28 cellular contexts compared by ENCODE assay signal in the genomic region with DNA sequence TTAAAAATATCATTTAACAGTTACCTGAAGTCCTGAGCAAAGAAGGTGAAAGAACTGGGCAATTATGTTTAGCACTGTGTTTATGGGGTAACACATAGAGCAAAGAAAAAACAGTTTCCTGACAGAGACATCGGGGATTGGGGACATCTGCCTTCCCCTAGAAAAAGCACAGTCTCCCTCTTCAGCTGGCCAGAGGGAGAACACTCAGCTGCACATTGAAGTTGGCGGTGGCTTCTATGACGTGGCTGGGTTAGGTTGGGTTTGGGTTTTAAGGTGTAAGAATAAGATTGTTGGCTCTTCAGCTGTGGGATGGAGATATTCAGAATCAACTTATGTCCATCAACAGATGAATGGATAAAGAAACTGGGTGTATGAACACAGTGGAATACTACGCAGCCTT.
"Had no signal": no experiment of that assay in that cellular context is flagged by ENCODE, and none has a peak within 500 bp of the region (broad histone marks: within the 10 kb centered on the region; RNA-seq: fewer than 3 reads in every experiment).

No MANE protein-coding gene starts in this region.

- H3K36me3 Mint-ChIP-seq: stimulated activated effector memory CD8-positive, alpha-beta T cell treated with anti-CD3 and anti-CD28 coated beads, Interleukin-12 subunit alpha, Interleukin-12 subunit beta, amount 100 ng/mL, for 72 hours; stimulated activated memory B cell treated with anti-CD40 and anti-IgM and Interleukin-4, amounts not matched to agents 10 μg/mL and 1 μg/mL and 100 μg/mL, for 72 hours had no signal

- H3K9me3 Mint-ChIP-seq: stimulated activated effector memory CD8-positive, alpha-beta T cell treated with anti-CD3 and anti-CD28 coated beads, Interleukin-12 subunit alpha, Interleukin-12 subunit beta, amount 100 ng/mL, for 72 hours had no signal

- H3K27ac Mint-ChIP-seq: stimulated activated effector memory CD8-positive, alpha-beta T cell treated with anti-CD3 and anti-CD28 coated beads, Interleukin-12 subunit alpha, Interleukin-12 subunit beta, amount 100 ng/mL, for 72 hours; stimulated activated memory B cell treated with anti-CD40 and anti-IgM and Interleukin-4, amounts not matched to agents 10 μg/mL and 1 μg/mL and 100 μg/mL, for 72 hours; stimulated activated naive B cell treated with anti-CD40 and anti-IgM and Interleukin-4, amounts not matched to agents 10 μg/mL and 1 μg/mL and 100 μg/mL, for 72 hours; stimulated activated naive CD8-positive, alpha-beta T cell treated with anti-CD3 and anti-CD28 coated beads, Interleukin-15, Interleukin-2, amounts not matched to agents 100 ng/mL and 50 ng/mL, for 24 hours; type B pancreatic cell had no signal

- H3K27me3 ChIP-seq: stomach, suprapubic skin, testis, tibial artery, tibial nerve, transverse colon, upper lobe of left lung, upper lobe of right lung, uterus, vagina had no signal

- DNase-seq: stimulated activated CD4-positive, alpha-beta T cell treated with anti-CD3 and anti-CD28 coated beads, Interleukin-2, amount 100 ng/mL, for 48 hours; stimulated activated CD4-positive, alpha-beta T cell treated with anti-CD3 and anti-CD28 coated beads, Interleukin-4, amount 100 ng/mL, for 1 hour; stimulated activated CD4-positive, alpha-beta T cell treated with anti-CD3 and anti-CD28 coated beads, Interleukin-4, amount 100 ng/mL, for 24 hours; stimulated activated CD4-positive, alpha-beta T cell treated with anti-CD3 and anti-CD28 coated beads, Interleukin-4, amount 100 ng/mL, for 4 hours; stimulated activated CD8-positive, alpha-beta memory T cell treated with anti-CD3 and anti-CD28 coated beads, Interleukin-4, amount 100 ng/mL, for 48 hours; stimulated activated naive B cell treated with anti-CD40 and anti-IgM and Interleukin-4, amounts not matched to agents 10 μg/mL and 1 μg/mL and 100 μg/mL, for 72 hours; stimulated activated naive CD4-positive, alpha-beta T cell; stimulated activated naive CD4-positive, alpha-beta T cell treated with Interleukin-2 at 50 U/mL for 16 hours; stimulated activated naive CD8-positive, alpha-beta T cell treated with anti-CD3 and anti-CD28 coated beads, Interleukin-15, amount 100 ng/mL, for 72 hours; stimulated activated naive CD8-positive, alpha-beta T cell treated with anti-CD3 and anti-CD28 coated beads, Interleukin-15, Interleukin-2, amounts not matched to agents 100 U/mL and 50 U/mL, for 24 hours; stomach; substantia nigra; testis; tibial artery; transverse colon; trophoblast cell; upper lobe of left lung; upper lobe of right lung; uterus had no signal

- FAIRE-seq: urothelium cell line had no signal

- H3K27me3 Mint-ChIP-seq: stimulated activated memory B cell treated with anti-CD40 and anti-IgM and Interleukin-4, amounts not matched to agents 10 μg/mL and 1 μg/mL and 100 μg/mL, for 72 hours; stimulated activated naive B cell treated with anti-CD40 and anti-IgM and Interleukin-4, amounts not matched to agents 10 μg/mL and 1 μg/mL and 100 μg/mL, for 72 hours; type B pancreatic cell had no signal

- ATAC-seq: stimulated activated effector memory CD8-positive, alpha-beta T cell treated with anti-CD3 and anti-CD28 coated beads, Interleukin-12 subunit alpha, Interleukin-12 subunit beta, amount 100 ng/mL, for 72 hours; stimulated activated memory B cell treated with anti-CD40 and anti-IgM and Interleukin-4, amounts not matched to agents 10 μg/mL and 1 μg/mL and 100 μg/mL, for 72 hours; stimulated activated naive B cell treated with anti-CD40 and anti-IgM and Interleukin-4, amounts not matched to agents 10 μg/mL and 1 μg/mL and 100 μg/mL, for 72 hours; stimulated activated naive CD8-positive, alpha-beta T cell treated with anti-CD3 and anti-CD28 coated beads, Interleukin-15, amount 100 ng/mL, for 72 hours; stimulated activated naive CD8-positive, alpha-beta T cell treated with anti-CD3 and anti-CD28 coated beads, Interleukin-15, Interleukin-2, amounts not matched to agents 100 U/mL and 50 U/mL, for 24 hours; upper lobe of right lung had no signal

- H3K4me3 Mint-ChIP-seq: stimulated activated effector memory CD8-positive, alpha-beta T cell treated with anti-CD3 and anti-CD28 coated beads, Interleukin-12 subunit alpha, Interleukin-12 subunit beta, amount 100 ng/mL, for 72 hours; stimulated activated memory B cell treated with anti-CD40 and anti-IgM and Interleukin-4, amounts not matched to agents 10 μg/mL and 1 μg/mL and 100 μg/mL, for 72 hours; stimulated activated naive B cell treated with anti-CD40 and anti-IgM and Interleukin-4, amounts not matched to agents 10 μg/mL and 1 μg/mL and 100 μg/mL, for 72 hours; stimulated activated naive CD8-positive, alpha-beta T cell treated with anti-CD3 and anti-CD28 coated beads, Interleukin-15, amount 100 ng/mL, for 72 hours; stimulated activated naive CD8-positive, alpha-beta T cell treated with anti-CD3 and anti-CD28 coated beads, Interleukin-15, Interleukin-2, amounts not matched to agents 100 ng/mL and 50 ng/mL, for 24 hours; type B pancreatic cell had no signal

- H3K9me3 ChIP-seq: stomach, suprapubic skin, testis, thoracic aorta, tibial artery, tibial nerve, transverse colon, upper lobe of left lung, upper lobe of right lung, uterus, vagina had no signal

- H3K4me3 ChIP-seq: stomach, suprapubic skin, testis, thoracic aorta, tibial artery, tibial nerve, transverse colon, upper lobe of left lung, upper lobe of right lung, uterus, vagina had no signal

- H3K4me1 ChIP-seq: testis, uterus, vagina had no signal

- H3K4me1 Mint-ChIP-seq: stimulated activated effector memory CD8-positive, alpha-beta T cell treated with anti-CD3 and anti-CD28 coated beads, Interleukin-12 subunit alpha, Interleukin-12 subunit beta, amount 100 ng/mL, for 72 hours; stimulated activated memory B cell treated with anti-CD40 and anti-IgM and Interleukin-4, amounts not matched to agents 10 μg/mL and 1 μg/mL and 100 μg/mL, for 72 hours; stimulated activated naive B cell treated with anti-CD40 and anti-IgM and Interleukin-4, amounts not matched to agents 10 μg/mL and 1 μg/mL and 100 μg/mL, for 72 hours; stimulated activated naive CD8-positive, alpha-beta T cell treated with anti-CD3 and anti-CD28 coated beads, Interleukin-15, amount 100 ng/mL, for 72 hours had no signal

- H3K36me3 ChIP-seq: stomach, suprapubic skin, thoracic aorta, tibial artery, tibial nerve, transverse colon, upper lobe of left lung, upper lobe of right lung, uterus, vagina had no signal

- H3K27ac ChIP-seq: stomach, suprapubic skin, testis, thoracic aorta, tibial artery, tibial nerve, transverse colon, upper lobe of left lung, upper lobe of right lung, uterus, vagina had no signal
